21 cellular contexts compared by ENCODE assay signal in the genomic region with DNA sequence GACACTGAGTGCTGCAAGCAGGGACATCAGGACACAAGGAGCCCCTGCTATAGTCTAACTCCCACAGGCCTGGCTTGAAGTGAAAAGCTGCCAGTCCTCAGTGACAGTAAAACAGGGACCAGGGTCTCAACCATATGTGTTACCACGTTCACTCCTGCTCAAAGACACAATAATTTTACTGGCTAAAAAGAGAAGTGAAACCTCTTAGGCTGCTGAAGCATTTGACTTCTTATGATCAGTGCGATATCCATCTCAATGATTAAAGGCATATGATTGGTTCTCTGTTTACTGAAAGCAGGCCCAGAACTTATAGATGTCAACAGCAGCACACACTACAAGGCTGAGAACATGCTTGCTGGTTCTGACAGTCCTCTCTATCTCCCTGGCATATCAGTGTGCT.
DNase-seq lines count a peak whose midpoint lies in the region; ATAC-seq, FAIRE-seq and TF ChIP-seq lines count a peak whose summit lies in the region.
"Had no signal": no experiment of that assay in that cellular context is flagged by ENCODE, and none has a peak within 500 bp of the region (broad histone marks: within the 10 kb centered on the region; RNA-seq: fewer than 3 reads in every experiment).

No MANE protein-coding gene starts in this region.

- DNase-seq in NOMO-1 (lab: John Stamatoyannopoulos, UW; ENCODE audit: unreplicated experiment in 2 of 2) (peak; percentile 2 to 5), NOMO-1 treated with dmso at 0.1 percent for 144 hours (lab: John Stamatoyannopoulos, UW; ENCODE audit: unreplicated experiment) (no peak), C1 segment of cervical spinal cord (lab: John Stamatoyannopoulos, UW) (no peak), SJCRH30 (no peak), pancreas (no peak)
- no peak for DNase-seq in activated CD4-positive, alpha-beta memory T cell treated with anti-CD3 and anti-CD28 coated beads for 36 hours
- DNase-seq: 8988T; activated CD4-positive, alpha-beta T cell treated with anti-CD3 and anti-CD28 coated beads, Interleukin-2, amount 50 U/mL, for 1 hour; activated T-cell treated with anti-CD3 and anti-CD28 coated beads, Interleukin-2, amount 50 U/mL, for 72 hours; adrenal gland; foreskin keratinocyte; NCI-H524; retina had no signal

- POLR2A ChIA-PET in activated CD4-positive, alpha-beta memory T cell treated with anti-CD3 and anti-CD28 coated beads for 36 hours (lab: Charles Lee) = no interaction called here

- H3K27me3 ChIP-seq in SJCRH30 (no peaks in the 10 kb centered on the region), pancreas (no peaks in the 10 kb centered on the region)
- H3K27me3 ChIP-seq: adrenal gland, foreskin keratinocyte had no signal

- ATAC-seq in GM21737 (IDR thresholded peaks at IDR 0.05; ENCODE audit: unreplicated experiment) (peak; percentile 52), HG03565 (IDR thresholded peaks at IDR 0.05; ENCODE audit: unreplicated experiment) (peak; percentile 85), pancreas (no peak)
- ATAC-seq: activated T-cell treated with anti-CD3 and anti-CD28 coated beads, Interleukin-2, amount 50 U/mL, for 72 hours; foreskin keratinocyte had no signal

- no peaks in the 10 kb centered on the region for H3K27me3 Mint-ChIP-seq in activated CD4-positive, alpha-beta memory T cell treated with anti-CD3 and anti-CD28 coated beads for 36 hours

- no peaks in the 10 kb centered on the region for H3K4me1 Mint-ChIP-seq in activated CD4-positive, alpha-beta memory T cell treated with anti-CD3 and anti-CD28 coated beads for 36 hours (ENCODE audit: low read depth)
- H3K4me1 Mint-ChIP-seq: central memory CD8-positive, alpha-beta T cell had no signal

- intact Hi-C loops in activated CD4-positive, alpha-beta memory T cell treated with anti-CD3 and anti-CD28 coated beads for 36 hours (cut with micrococcal nuclease) = no loop called here
- intact Hi-C loops in pancreas (cut with DNase I) = no loop called here

- no peaks in the 10 kb centered on the region for H3K36me3 Mint-ChIP-seq in activated CD4-positive, alpha-beta memory T cell treated with anti-CD3 and anti-CD28 coated beads for 36 hours

- no peaks in the 10 kb centered on the region for H3K9me3 Mint-ChIP-seq in activated CD4-positive, alpha-beta memory T cell treated with anti-CD3 and anti-CD28 coated beads for 36 hours
- H3K9me3 Mint-ChIP-seq: activated T-cell treated with anti-CD3 and anti-CD28 coated beads, Interleukin-2, amount 50 U/mL, for 72 hours; central memory CD8-positive, alpha-beta T cell; T-helper 2 cell treated with Interferon-gamma antibody and Interleukin-4, amounts not matched to agents 5 μg/mL and 100 μg/mL, for 36 hours had no signal

- H3K4me3 ChIP-seq in SJCRH30 (no peak overlapping the region), pancreas (no peak overlapping the region)
- H3K4me3 ChIP-seq: adrenal gland had no signal

- no peak overlapping the region for H3K27ac ChIP-seq in SJCRH30
- no peak overlapping the region for H3K27ac ChIP-seq in pancreas
- H3K27ac ChIP-seq: adrenal gland, foreskin keratinocyte, HL-60, KMS-11 had no signal

- FAIRE-seq in pancreas (lab: Jason Lieb, UNC) = no peak
- FAIRE-seq: endometrium, RCC 7860 had no signal

- WGBS in pancreas, 2 donors = 66 to 77% methylated on average over 2 of the region's 2 CpGs

- H3K36me3 ChIP-seq in SJCRH30 (no peaks in the 10 kb centered on the region), pancreas (no peaks in the 10 kb centered on the region)
- H3K36me3 ChIP-seq: adrenal gland had no signal

- H3K9me3 ChIP-seq in SJCRH30 (replicated peaks) (no peaks in the 10 kb centered on the region), pancreas (no peaks in the 10 kb centered on the region)
- H3K9me3 ChIP-seq: adrenal gland had no signal

- H3K4me1 ChIP-seq in SJCRH30 = no peaks in the 10 kb centered on the region
- H3K4me1 ChIP-seq in pancreas = no peaks in the 10 kb centered on the region
- H3K4me1 ChIP-seq: foreskin keratinocyte had no signal

- TF ChIP-seq CTCF in pancreas (IDR thresholded peaks at IDR 0.05) = no peak

- H3K4me3 Mint-ChIP-seq in activated CD4-positive, alpha-beta memory T cell treated with anti-CD3 and anti-CD28 coated beads for 36 hours = no peak overlapping the region
- H3K4me3 Mint-ChIP-seq: activated T-cell treated with anti-CD3 and anti-CD28 coated beads, Interleukin-2, amount 50 U/mL, for 72 hours; central memory CD8-positive, alpha-beta T cell; T-helper 2 cell treated with Interferon-gamma antibody and Interleukin-4, amounts not matched to agents 5 μg/mL and 100 μg/mL, for 36 hours had no signal

- no peak overlapping the region for H3K27ac Mint-ChIP-seq in activated CD4-positive, alpha-beta memory T cell treated with anti-CD3 and anti-CD28 coated beads for 36 hours
- H3K27ac Mint-ChIP-seq: activated T-cell treated with anti-CD3 and anti-CD28 coated beads, Interleukin-2, amount 50 U/mL, for 72 hours; T-helper 2 cell treated with Interferon-gamma antibody and Interleukin-4, amounts not matched to agents 5 μg/mL and 100 μg/mL, for 36 hours had no signal

- CTCF ChIA-PET in activated CD4-positive, alpha-beta memory T cell treated with anti-CD3 and anti-CD28 coated beads for 36 hours (lab: Charles Lee) = no interaction called here

Comparison
In these comparisons a context has a peak if more than half of its experiments do, and no peak if none do; other contexts are left out.
1. DNase-seq: peak in NOMO-1 (2 of 2); none in NOMO-1 treated with dmso at 0.1 percent for 144 hours (single experiment), C1 segment of cervical spinal cord (0 of 14), SJCRH30 (0 of 2), activated CD4-positive, alpha-beta memory T cell treated with anti-CD3 and anti-CD28 coated beads for 36 hours (single experiment) and pancreas (0 of 6).
2. ATAC-seq: peak in GM21737 (single experiment) and HG03565 (single experiment); none in pancreas (0 of 4).